27 cellular contexts compared by ENCODE assay signal in the genomic region with DNA sequence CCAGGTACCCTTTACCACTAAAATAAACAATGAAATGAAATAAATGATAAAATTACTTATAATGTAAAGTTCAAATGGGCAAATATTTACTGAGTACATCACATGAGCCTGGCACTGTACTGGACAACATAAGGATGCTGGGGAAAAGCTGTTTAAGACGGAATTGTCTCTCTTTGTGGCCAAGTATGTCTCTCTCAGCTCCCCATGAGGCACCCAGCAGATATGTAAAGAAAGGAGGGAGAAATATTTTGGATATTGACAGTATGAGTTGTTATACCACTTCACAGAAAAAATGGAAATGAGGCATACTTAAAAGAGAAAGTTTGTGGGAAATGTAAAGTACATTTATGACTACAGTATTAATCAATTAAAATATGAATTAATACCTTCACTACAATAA.
"Had no signal": no experiment of that assay in that cellular context is flagged by ENCODE, and none has a peak within 500 bp of the region (broad histone marks: within the 10 kb centered on the region; RNA-seq: fewer than 3 reads in every experiment).

No MANE protein-coding gene starts in this region.

- H3K27me3 ChIP-seq: ascending aorta, Peyer's patch, SJCRH30 had no signal

- H3K36me3 ChIP-seq: ascending aorta, Peyer's patch, SJCRH30 had no signal

- ATAC-seq: activated CD8-positive, alpha-beta memory T cell treated with anti-CD3 and anti-CD28 coated beads, Interleukin-2, amount 10 ng/mL, durations not matched to agents 7 days and 5 days had no signal

- H3K9me3 Mint-ChIP-seq: activated naive CD4-positive, alpha-beta T cell treated with anti-CD3 and anti-CD28 coated beads, Interleukin-2, amount 50 U/mL, for 72 hours; activated naive CD8-positive, alpha-beta T cell treated with anti-CD3 and anti-CD28 coated beads, Interleukin-2, amount 50 U/mL, for 24 hours; activated T-cell treated with anti-CD3 and anti-CD28 coated beads, Interleukin-2, amount 50 U/mL, for 24 hours; activated T-helper 1 cell treated with anti-CD3 and anti-CD28 coated beads, Interleukin-12 subunit alpha, Interleukin-12 subunit beta, Interleukin-2, Interleukin-4 antibody, amounts not matched to agents 30 ng/mL and 10 ng/mL and 1 ng/mL, durations not matched to agents 14 hours and 24 hours and 36 hours; T-helper 1 cell treated with Interleukin-12 subunit alpha and Interleukin-12 subunit beta and Interleukin-4 antibody, amounts not matched to agents 30 μg/mL and 1 μg/mL, for 36 hours had no signal

- H3K4me1 ChIP-seq: ascending aorta had no signal

- H3K27ac Mint-ChIP-seq: activated CD8-positive, alpha-beta memory T cell treated with anti-CD3 and anti-CD28 coated beads, Interleukin-2, amount 10 ng/mL, durations not matched to agents 7 days and 5 days; activated T-helper 1 cell treated with anti-CD3 and anti-CD28 coated beads, Interleukin-12 subunit alpha, Interleukin-12 subunit beta, Interleukin-2, Interleukin-4 antibody, amounts not matched to agents 30 ng/mL and 10 ng/mL and 1 ng/mL, durations not matched to agents 14 hours and 24 hours and 36 hours; T-helper 1 cell treated with Interleukin-12 subunit alpha and Interleukin-12 subunit beta and Interleukin-4 antibody, amounts not matched to agents 30 μg/mL and 1 μg/mL, for 36 hours had no signal

- H3K4me3 Mint-ChIP-seq: activated CD8-positive, alpha-beta memory T cell treated with anti-CD3 and anti-CD28 coated beads, Interleukin-2, amount 10 ng/mL, durations not matched to agents 7 days and 5 days; activated T-cell treated with anti-CD3 and anti-CD28 coated beads, Interleukin-2, amount 50 U/mL, for 24 hours; T-helper 1 cell treated with Interleukin-12 subunit alpha and Interleukin-12 subunit beta and Interleukin-4 antibody, amounts not matched to agents 30 μg/mL and 1 μg/mL, for 36 hours had no signal

- H3K36me3 Mint-ChIP-seq: activated CD8-positive, alpha-beta memory T cell treated with anti-CD3 and anti-CD28 coated beads, Interleukin-2, amount 10 ng/mL, durations not matched to agents 7 days and 5 days had no signal

- H3K4me3 ChIP-seq: ascending aorta, Peyer's patch, SJCRH30 had no signal

- H3K27ac ChIP-seq: Peyer's patch, RWPE1, SJCRH30 had no signal

- DNase-seq: activated CD4-positive, alpha-beta T cell treated with anti-CD3 and anti-CD28 coated beads for 48 hours; activated CD4-positive, alpha-beta T cell treated with anti-CD3 and anti-CD28 coated beads, Interleukin-2, amount 50 U/mL, for 48 hours; activated CD4-positive, CD25-positive, alpha-beta regulatory T cell treated with anti-CD3 and anti-CD28 coated beads, Interleukin-2, amount 50 U/mL, for 72 hours; activated CD8-positive, alpha-beta memory T cell treated with anti-CD3 and anti-CD28 coated beads, Interleukin-2, amount 10 ng/mL, durations not matched to agents 7 days and 5 days; activated effector memory CD4-positive, alpha-beta T cell treated with Interleukin-2 at 50 U/mL for 16 hours; activated naive CD4-positive, alpha-beta T cell; activated naive CD8-positive, alpha-beta T cell treated with anti-CD3 and anti-CD28 coated beads, Interleukin-2, amount 50 U/mL, for 24 hours; activated T-cell treated with anti-CD3 and anti-CD28 coated beads, Interleukin-2, amount 50 U/mL, for 24 hours; amniotic stem cell; cerebellar nuclear complex; Karpas-422; NCI-H1105 treated with DMSO at 0.1 percent for 48 hours; NCI-H1436 treated with DMSO at 0.1 percent for 48 hours; NCI-H187; NCI-H2081; NCI-H510A treated with DMSO at 0.1 percent for 48 hours; NCI-H69; NK-92 treated with Interleukin-12 subunit alpha and Interleukin-12 subunit beta, amount 100 ng/mL, for 24 hours; OCI-M1; Peyer's patch; Right ventricle myocardium superior; SJCRH30 had no signal

- H3K9me3 ChIP-seq: ascending aorta, Peyer's patch, SJCRH30 had no signal
